ENCODE assay signal across 21 cellular contexts in the genomic region with DNA sequence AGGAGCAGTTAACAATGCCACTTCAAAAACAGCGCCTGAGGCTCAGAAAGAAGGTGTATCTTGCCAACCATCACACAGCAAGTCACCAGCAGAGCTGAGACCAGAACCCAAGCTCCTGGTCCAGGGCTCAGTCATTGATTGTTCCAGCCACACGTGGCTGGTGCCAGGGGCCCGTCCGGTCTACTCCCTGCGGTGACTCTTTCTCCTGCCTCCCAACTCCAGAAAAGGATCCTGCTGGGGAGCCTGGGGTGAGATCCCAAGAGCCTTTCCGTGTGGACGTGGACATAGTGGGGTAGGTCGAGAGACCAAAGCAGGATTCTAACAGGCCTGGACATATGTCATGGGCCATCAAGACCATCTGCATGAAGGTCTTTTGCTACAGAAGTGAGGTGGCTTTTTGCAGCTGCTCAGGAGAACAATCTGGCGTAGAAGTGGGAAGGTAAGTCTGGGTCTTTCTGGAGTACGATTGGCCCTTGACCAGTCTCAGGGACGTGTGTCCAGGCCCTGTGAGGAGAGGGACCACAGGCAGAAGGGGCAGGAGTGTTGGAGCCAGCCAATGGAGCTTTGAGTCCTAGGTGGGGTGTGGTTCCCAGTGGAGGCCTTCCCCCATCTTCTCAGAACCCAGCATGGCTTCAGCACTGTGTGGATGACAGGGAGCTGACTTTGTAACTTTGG.
A peak's percentile ranks its signal among the peaks of the same experiment; 100 is the strongest.
DNase-seq lines count a peak whose midpoint lies in the region; ATAC-seq and TF ChIP-seq lines count a peak whose summit lies in the region.
"Had no signal": no experiment of that assay in that cellular context is flagged by ENCODE, and none has a peak within 500 bp of the region (broad histone marks: within the 10 kb centered on the region; RNA-seq: fewer than 3 reads in every experiment).

No MANE protein-coding gene starts in this region.

- DNase-seq in A673 (ENCODE audit: low spot score) = no peak
- no peak for DNase-seq in HCT116 (ENCODE audit: low read depth, low spot score)
- DNase-seq in endothelial cell (ENCODE audit: low spot score) = no peak
- DNase-seq in posterior vena cava (ENCODE audit: low spot score) = peak; percentile 70
- no peak for DNase-seq in effector CD8-positive, alpha-beta T cell (lab: John Stamatoyannopoulos, UW)
- DNase-seq in NCI-H146 (lab: John Stamatoyannopoulos, UW) = no peak
- DNase-seq: activated CD4-positive, alpha-beta memory T cell treated with anti-CD3 and anti-CD28 coated beads for 36 hours; activated T-cell treated with anti-CD3 and anti-CD28 coated beads for 4 hours; central memory CD4-positive, alpha-beta T cell; erythroblast; foreskin keratinocyte; H9; hippocampal formation; lower lobe of right lung; NCI-H1436; RPMI8226; stimulated activated CD4-positive, alpha-beta T cell treated with anti-CD3 and anti-CD28 coated beads, Interleukin-12 subunit alpha, Interleukin-12 subunit beta, amount 100 ng/mL, for 4 hours; upper lobe of left lung had no signal

- H3K9me3 ChIP-seq in A673 (ENCODE audit: low read depth, low read length, poor library complexity, severe bottlenecking) (no peaks in the 10 kb centered on the region), HCT116 (ENCODE audit: control insufficient read depth in 1 of 2, insufficient read depth in 1 of 2, low read depth in 1 of 2, low read length in 2 of 2) (no peaks in the 10 kb centered on the region)
- H3K9me3 ChIP-seq: lower lobe of right lung, upper lobe of left lung had no signal

- no peaks in the 10 kb centered on the region for H3K9me2 ChIP-seq in HCT116 (ENCODE audit: insufficient read depth)

- H3K79me2 ChIP-seq in HCT116 (ENCODE audit: insufficient read depth, low read length) = no peaks in the 10 kb centered on the region

- no peak overlapping the region for H2AFZ ChIP-seq in HCT116 (ENCODE audit: low read depth, low read length, poor library complexity, severe bottlenecking)

- H3K36me3 ChIP-seq in A673 (ENCODE audit: insufficient read depth, low read length, poor library complexity, severe bottlenecking) (no peaks in the 10 kb centered on the region), HCT116 (ENCODE audit: control insufficient read depth in 1 of 2, insufficient read depth in 2 of 2, low read length in 2 of 2) (no peaks in the 10 kb centered on the region)
- H3K36me3 ChIP-seq: lower lobe of right lung, upper lobe of left lung had no signal

- no TSS peak for BruUV-seq in A673 (replicated peaks; lab: Mats Ljungman, UMichigan)
- no TSS peak for BruUV-seq in HCT116 (replicated peaks; lab: Mats Ljungman, UMichigan)

- no peak overlapping the region for H3K4me2 ChIP-seq in HCT116 (ENCODE audit: low read length)

- RAD21 ChIA-PET in HCT116 (lab: Charles Lee; ENCODE audit: low non-redundant PET in 1 of 2, low total read pairs in 2 of 2, uncharacterized antibody in 2 of 2, unreplicated experiment in 2 of 2) = no interaction called here

- no peak overlapping the region for H3K9ac ChIP-seq in HCT116 (ENCODE audit: low read length)

- no peaks in the 10 kb centered on the region for H3K9me3 Mint-ChIP-seq in endothelial cell (ENCODE audit: unreplicated experiment)
- H3K9me3 Mint-ChIP-seq: activated CD4-positive, alpha-beta memory T cell treated with anti-CD3 and anti-CD28 coated beads for 36 hours had no signal

- POLR2A ChIA-PET in A673 (lab: Charles Lee; ENCODE audit: low non-redundant PET) = no interaction called here
- POLR2A ChIA-PET in HCT116 (lab: Charles Lee) = no interaction called here

- ATAC-seq in HCT116 (0 out of 2 replicates have a peak, but pooled peaks have one; percentile 20), GM21786 (IDR thresholded peaks at IDR 0.05; ENCODE audit: unreplicated experiment) (no peak)
- ATAC-seq: foreskin keratinocyte, K562, lower lobe of right lung had no signal

- H3K27ac Mint-ChIP-seq in endothelial cell (ENCODE audit: unreplicated experiment) = no peak overlapping the region
- H3K27ac Mint-ChIP-seq: activated CD4-positive, alpha-beta memory T cell treated with anti-CD3 and anti-CD28 coated beads for 36 hours had no signal

- no peak for TF ChIP-seq POLR2A in HCT116 (IDR thresholded peaks at IDR 0.05; ENCODE audit: borderline replicate concordance, extremely low read depth, insufficient read depth, insufficient read length)

- peaks cover 9% of the 10 kb centered on the region for H3K4me1 Mint-ChIP-seq in endothelial cell (ENCODE audit: unreplicated experiment)

- H3K27ac ChIP-seq in A673 (ENCODE audit: low read depth, low read length, poor library complexity, severe bottlenecking) (peak overlapping the region; percentile 49), HCT116 (ENCODE audit: low read depth, low read length) (no peak overlapping the region)
- H3K27ac ChIP-seq: foreskin keratinocyte had no signal

- peaks cover 9% of the 10 kb centered on the region for H3K36me3 Mint-ChIP-seq in endothelial cell (ENCODE audit: low read depth, unreplicated experiment)
- H3K36me3 Mint-ChIP-seq: activated CD4-positive, alpha-beta memory T cell treated with anti-CD3 and anti-CD28 coated beads for 36 hours had no signal

- H3K4me3 Mint-ChIP-seq in endothelial cell (ENCODE audit: unreplicated experiment) = peak overlapping the region; percentile 29
- H3K4me3 Mint-ChIP-seq: activated CD4-positive, alpha-beta memory T cell treated with anti-CD3 and anti-CD28 coated beads for 36 hours; H9 had no signal

- H4K20me1 ChIP-seq in HCT116 (ENCODE audit: insufficient read depth) = no peaks in the 10 kb centered on the region

- TF ChIP-seq RAD21 in HCT116 (IDR thresholded peaks at IDR 0.05; ENCODE audit: low read depth) = no peak

- H3K4me3 ChIP-seq in A673 (ENCODE audit: low read depth, low read length, poor library complexity, severe bottlenecking) (no peak overlapping the region), HCT116 (replicated peaks in 1 of 2; ENCODE audit: low read depth in 1 of 2, low read length in 2 of 2) (no peak overlapping the region)
- H3K4me3 ChIP-seq: dorsolateral prefrontal cortex, K562, lower lobe of right lung, upper lobe of left lung had no signal

- H3K27me3 ChIP-seq in A673 (replicated peaks; ENCODE audit: insufficient read depth, low read depth, low read length, poor library complexity) = no peaks in the 10 kb centered on the region
- no peaks in the 10 kb centered on the region for H3K27me3 ChIP-seq in HCT116 (ENCODE audit: insufficient read depth, low read length)
- H3K27me3 ChIP-seq: dorsolateral prefrontal cortex, upper lobe of left lung had no signal

- CTCF ChIA-PET in A673 (lab: Charles Lee) = no interaction called here
- CTCF ChIA-PET in HCT116 (lab: Charles Lee) = no interaction called here

- TF ChIP-seq CTCF in A673 (conservative IDR thresholded peaks at IDR 0.05; ENCODE audit: low read depth, low read length) (no peak), HCT116 (IDR thresholded peaks at IDR 0.05 in 2 of 3, conservative IDR thresholded peaks at IDR 0.05 in 1 of 3; ENCODE audit: borderline replicate concordance in 1 of 3, insufficient read depth in 1 of 3, low read depth in 2 of 3, low read length in 2 of 3) (no peak), endothelial cell (IDR thresholded peaks at IDR 0.05; ENCODE audit: unreplicated experiment) (no peak)

- H3K4me1 ChIP-seq in A673 (ENCODE audit: insufficient read depth, low read length, poor library complexity, severe bottlenecking) = peaks cover 46% of the 10 kb centered on the region
- peaks cover 8 to 9% of the 10 kb centered on the region in 2 experiments; a peak in 3 of 4 replicates for H3K4me1 ChIP-seq in HCT116 (ENCODE audit: control insufficient read depth in 1 of 2, insufficient read depth in 2 of 2, low read length in 2 of 2)
- H3K4me1 ChIP-seq: foreskin keratinocyte had no signal

- H3K27me3 Mint-ChIP-seq in endothelial cell (ENCODE audit: unreplicated experiment) = no peaks in the 10 kb centered on the region
- H3K27me3 Mint-ChIP-seq: activated CD4-positive, alpha-beta memory T cell treated with anti-CD3 and anti-CD28 coated beads for 36 hours had no signal

- intact Hi-C loops in A673 (cut with micrococcal nuclease; ENCODE audit: unreplicated experiment) = no loop called here
- intact Hi-C loops in HCT116 (cut with micrococcal nuclease) = no loop called here
- intact Hi-C loops in posterior vena cava (cut with DNase I) = no loop called here

TF ChIP-seq in HCT116, 20 proteins besides CTCF, POLR2A, EP300 and RAD21 (continues in another document):
- TF ChIP-seq, protein P1, sequence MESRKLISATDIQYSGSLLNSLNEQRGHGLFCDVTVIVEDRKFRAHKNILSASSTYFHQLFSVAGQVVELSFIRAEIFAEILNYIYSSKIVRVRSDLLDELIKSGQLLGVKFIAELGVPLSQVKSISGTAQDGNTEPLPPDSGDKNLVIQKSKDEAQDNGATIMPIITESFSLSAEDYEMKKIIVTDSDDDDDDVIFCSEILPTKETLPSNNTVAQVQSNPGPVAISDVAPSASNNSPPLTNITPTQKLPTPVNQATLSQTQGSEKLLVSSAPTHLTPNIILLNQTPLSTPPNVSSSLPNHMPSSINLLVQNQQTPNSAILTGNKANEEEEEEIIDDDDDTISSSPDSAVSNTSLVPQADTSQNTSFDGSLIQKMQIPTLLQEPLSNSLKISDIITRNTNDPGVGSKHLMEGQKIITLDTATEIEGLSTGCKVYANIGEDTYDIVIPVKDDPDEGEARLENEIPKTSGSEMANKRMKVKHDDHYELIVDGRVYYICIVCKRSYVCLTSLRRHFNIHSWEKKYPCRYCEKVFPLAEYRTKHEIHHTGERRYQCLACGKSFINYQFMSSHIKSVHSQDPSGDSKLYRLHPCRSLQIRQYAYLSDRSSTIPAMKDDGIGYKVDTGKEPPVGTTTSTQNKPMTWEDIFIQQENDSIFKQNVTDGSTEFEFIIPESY (IDR thresholded peaks at IDR 0.05; ENCODE audit: extremely low read depth, insufficient replicate concordance, low read length) = no peak
- TF ChIP-seq ZNF274 (IDR thresholded peaks at IDR 0.05; ENCODE audit: low read depth, low read length) (no peak), ZFX (IDR thresholded peaks at IDR 0.05) (no peak), POLR2AphosphoS5 (IDR thresholded peaks at IDR 0.05; ENCODE audit: low read depth, low read length) (no peak)
